20 cellular contexts compared by ENCODE assay signal in the genomic region with DNA sequence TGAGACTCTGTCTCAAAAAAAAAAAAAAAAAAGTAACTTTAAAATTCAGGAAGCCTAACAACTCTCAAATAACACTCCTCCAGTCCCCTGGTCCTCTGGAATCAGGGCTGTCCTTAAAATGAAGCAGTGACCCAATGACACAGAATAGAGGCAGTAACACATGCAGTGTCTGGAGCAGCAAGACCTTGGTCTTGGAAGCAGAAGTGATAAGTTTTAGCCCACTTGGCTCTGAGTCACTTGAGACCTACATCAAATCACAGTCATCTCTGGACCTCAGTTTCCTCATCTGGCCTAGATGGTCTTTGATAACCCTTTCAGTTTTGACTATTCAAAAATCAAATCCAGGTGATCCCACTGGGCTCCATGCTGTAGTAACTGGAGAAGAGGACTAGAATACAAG.
"Had no signal": no experiment of that assay in that cellular context is flagged by ENCODE, and none has a peak within 500 bp of the region (broad histone marks: within the 10 kb centered on the region; RNA-seq: fewer than 3 reads in every experiment).

No MANE protein-coding gene starts in this region.

- ATAC-seq: foreskin keratinocyte; left cardiac atrium; left ventricle myocardium superior; psoas muscle; right lobe of liver; stimulated activated memory B cell treated with anti-CD40 and anti-IgM and Interleukin-4, amounts not matched to agents 10 μg/mL and 1 μg/mL and 100 μg/mL, for 72 hours; upper lobe of right lung had no signal

- H3K27me3 Mint-ChIP-seq: stimulated activated memory B cell treated with anti-CD40 and anti-IgM and Interleukin-4, amounts not matched to agents 10 μg/mL and 1 μg/mL and 100 μg/mL, for 72 hours had no signal

- H3K9me3 Mint-ChIP-seq: endodermal cell; immature natural killer cell; nephron progenitor cell; stimulated activated memory B cell treated with anti-CD40 and anti-IgM and Interleukin-4, amounts not matched to agents 10 μg/mL and 1 μg/mL and 100 μg/mL, for 72 hours had no signal

- H3K36me3 Mint-ChIP-seq: immature natural killer cell; stimulated activated memory B cell treated with anti-CD40 and anti-IgM and Interleukin-4, amounts not matched to agents 10 μg/mL and 1 μg/mL and 100 μg/mL, for 72 hours had no signal

- H3K4me1 Mint-ChIP-seq: endodermal cell had no signal

- H3K36me3 ChIP-seq: right lobe of liver, tibial artery, upper lobe of right lung, vagina had no signal

- H3K27me3 ChIP-seq: foreskin keratinocyte, right lobe of liver, tibial artery, upper lobe of right lung, vagina had no signal

- DNase-seq: effector CD4-positive, alpha-beta T cell; endodermal cell; erythroblast; foreskin keratinocyte; immature natural killer cell; left cardiac atrium; left ventricle myocardium superior; mesenchymal stem cell; midbrain; nephron progenitor cell; psoas muscle; retina; right lobe of liver; stimulated activated CD4-positive, alpha-beta T cell treated with anti-CD3 and anti-CD28 coated beads, Interleukin-4, amount 100 ng/mL, for 1 hour; stimulated activated CD8-positive, alpha-beta memory T cell treated with anti-CD3 and anti-CD28 coated beads, Interleukin-4, amount 100 ng/mL, for 48 hours; tibial artery; upper lobe of right lung had no signal

- H3K27ac ChIP-seq: foreskin keratinocyte, psoas muscle, right lobe of liver, tibial artery, upper lobe of right lung, vagina had no signal

- H3K9me3 ChIP-seq: psoas muscle, right lobe of liver, tibial artery, upper lobe of right lung, vagina had no signal

- H3K27ac Mint-ChIP-seq: endodermal cell; immature natural killer cell; nephron progenitor cell; stimulated activated memory B cell treated with anti-CD40 and anti-IgM and Interleukin-4, amounts not matched to agents 10 μg/mL and 1 μg/mL and 100 μg/mL, for 72 hours had no signal

- H3K4me3 Mint-ChIP-seq: endodermal cell; immature natural killer cell; nephron progenitor cell; stimulated activated memory B cell treated with anti-CD40 and anti-IgM and Interleukin-4, amounts not matched to agents 10 μg/mL and 1 μg/mL and 100 μg/mL, for 72 hours had no signal

- H3K4me3 ChIP-seq: lung, psoas muscle, right lobe of liver, tibial artery, upper lobe of right lung, vagina had no signal

- H3K4me1 ChIP-seq: foreskin keratinocyte, psoas muscle, right lobe of liver, tibial artery, upper lobe of right lung, vagina had no signal
